ENCODE assay signal across 8 cellular contexts in the genomic region with DNA sequence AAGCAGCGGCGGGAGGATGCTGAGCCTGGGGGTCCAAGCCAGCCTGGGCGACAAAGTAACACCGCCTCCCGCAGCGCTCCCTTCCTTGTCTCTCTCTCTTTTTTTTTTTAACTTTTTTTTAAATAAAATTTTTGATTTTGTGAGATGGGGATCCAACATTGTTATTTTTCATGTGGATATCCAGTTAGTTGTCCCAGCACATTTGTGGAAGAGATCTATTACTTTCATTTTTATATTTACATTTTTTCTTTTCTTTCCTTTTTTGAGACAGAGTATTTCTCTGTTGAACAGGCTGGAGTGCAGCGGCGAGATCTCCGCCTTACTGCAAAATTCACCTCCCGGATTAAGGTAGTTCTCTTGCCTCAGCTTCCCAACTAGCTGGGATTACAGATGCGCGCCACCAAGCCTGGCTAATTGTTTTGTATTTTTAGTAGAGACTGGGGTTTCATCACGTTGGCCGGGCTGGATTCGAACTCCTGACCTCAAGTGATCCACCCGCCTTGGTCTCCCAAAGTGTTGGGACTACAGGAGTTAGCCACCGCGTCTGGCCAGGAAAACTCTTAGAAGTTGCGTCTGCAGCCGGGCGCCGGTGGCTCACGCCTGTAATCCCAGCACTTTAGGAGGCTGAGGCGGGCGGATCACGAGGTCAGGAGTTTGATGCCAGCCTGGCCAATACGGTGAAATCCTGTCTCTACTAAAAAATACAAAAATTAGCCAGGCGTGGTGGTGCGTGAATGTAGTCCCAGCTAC. TPM values are rescaled to one million over a fixed set of nuclear protein-coding genes. Genes with fewer than 3 reads are reported as not detected.
DNase-seq lines count a peak whose midpoint lies in the region; ATAC-seq and TF ChIP-seq lines count a peak whose summit lies in the region.

No MANE protein-coding gene starts in this region.

- H3K4me3 ChIP-seq in A673 (ENCODE audit: low read depth, low read length, poor library complexity, severe bottlenecking): peak overlapping the region; percentile 63
- peak overlapping the region; percentile 65 for H3K4me3 ChIP-seq in HL-60 (replicated peaks; ENCODE audit: insufficient read depth, low read length)
- peak overlapping the region; percentile 61 to 69 for H3K4me3 ChIP-seq in muscle layer of duodenum (ENCODE audit: low read depth in 1 of 2, low read length in 2 of 2)

- no peaks in the 10 kb centered on the region for H3K36me3 ChIP-seq in A673 (ENCODE audit: insufficient read depth, low read length, poor library complexity, severe bottlenecking)
- no peaks in the 10 kb centered on the region for H3K36me3 ChIP-seq in muscle layer of duodenum (ENCODE audit: control insufficient read depth in 1 of 2, insufficient read depth in 2 of 2, low read length in 2 of 2)

- POLR2A ChIA-PET in A673 (lab: Charles Lee; ENCODE audit: low non-redundant PET): no interaction called here

- H3K27me3 ChIP-seq in A673 (replicated peaks; ENCODE audit: insufficient read depth, low read depth, low read length, poor library complexity) (no peaks in the 10 kb centered on the region), HL-60 (ENCODE audit: insufficient read depth, poor library complexity, severe bottlenecking) (no peaks in the 10 kb centered on the region), muscle layer of duodenum (ENCODE audit: low read depth, low read length) (no peaks in the 10 kb centered on the region)

- no peak for ATAC-seq in HG03439 (IDR thresholded peaks at IDR 0.05; ENCODE audit: unreplicated experiment)
- no peak for ATAC-seq in HG02798 (IDR thresholded peaks at IDR 0.05; ENCODE audit: poor library complexity, unreplicated experiment)

- TF ChIP-seq CTCF in A673 (conservative IDR thresholded peaks at IDR 0.05; ENCODE audit: low read depth, low read length) (no peak), HL-60 (IDR thresholded peaks at IDR 0.05; ENCODE audit: insufficient read depth, low read length) (no peak), GM10266 (IDR thresholded peaks at IDR 0.05; ENCODE audit: control insufficient read depth, insufficient read depth, low read depth, missing control alignments) (no peak)

- H3K9me3 ChIP-seq in A673 (ENCODE audit: low read depth, low read length, poor library complexity, severe bottlenecking): peaks cover 6% of the 10 kb centered on the region
- peaks cover 0 to 6% of the 10 kb centered on the region in 2 donors for H3K9me3 ChIP-seq in muscle layer of duodenum (ENCODE audit: control insufficient read depth in 1 of 2, low read length in 2 of 2)

- BruUV-seq in A673 (replicated peaks; lab: Mats Ljungman, UMichigan): no TSS peak

- CTCF ChIA-PET in A673 (lab: Charles Lee): no interaction called here

- no peak overlapping the region for H3K27ac ChIP-seq in A673 (ENCODE audit: low read depth, low read length, poor library complexity, severe bottlenecking)
- no peak overlapping the region for H3K27ac ChIP-seq in HL-60 (replicated peaks)
- H3K27ac ChIP-seq in caudate nucleus (ENCODE audit: low read depth, low read length): peak overlapping the region; percentile 44
- H3K27ac ChIP-seq in muscle layer of duodenum (ENCODE audit: low read length): no peak overlapping the region

- H3K4me1 ChIP-seq in A673 (ENCODE audit: insufficient read depth, low read length, poor library complexity, severe bottlenecking) (no peaks in the 10 kb centered on the region), muscle layer of duodenum (ENCODE audit: control insufficient read depth in 1 of 2, insufficient read depth in 2 of 2, low read length in 2 of 2) (peaks cover 0 to 8% of the 10 kb centered on the region in 2 donors)

- no peak for DNase-seq in A673 (ENCODE audit: low spot score)
- DNase-seq in HL-60 (ENCODE audit: low read depth in 1 of 2, low spot score in 1 of 2): no peak
- DNase-seq in caudate nucleus (lab: John Stamatoyannopoulos, UW): no peak
- DNase-seq in GM10266 (ENCODE audit: extremely low spot score): no peak
- no peak for DNase-seq in NCI-H774 (lab: John Stamatoyannopoulos, UW)

- intact Hi-C loops in A673 (cut with micrococcal nuclease; ENCODE audit: unreplicated experiment): no loop called here

RNA-seq across cellular contexts. Expression of a gene that starts 19.4 kb away (rescaled TPM):
- total RNA-seq in A673 (2021): 6.4 and 6.6 TPM in 2 replicates

RNA-seq across cellular contexts. Expression of a gene that starts 20.1 kb away (rescaled TPM):
- total RNA-seq in A673 (2021): 3.4 and 4.6 TPM in 2 replicates

RNA-seq across cellular contexts. Expression of a gene that starts 45.9 kb away (rescaled TPM):
- 9.2 and 12.2 TPM in 2 replicates for total RNA-seq in A673 (2021)
